8 cellular contexts compared by ENCODE assay signal in genomic region chr3:179450321-179450720, GRCh38. TPM values are rescaled to one million over a fixed set of nuclear protein-coding genes. Genes with fewer than 3 reads are reported as not detected.
DNase-seq lines count a peak whose midpoint lies in the region; ATAC-seq, FAIRE-seq and TF ChIP-seq lines count a peak whose summit lies in the region.

No MANE protein-coding gene starts in this region.

- H3K36me3 ChIP-seq in OCI-LY3 (replicated peaks; ENCODE audit: low read depth, low read length), result no peaks in the 10 kb centered on the region
- peaks cover 0 to 3% of the 10 kb centered on the region in 2 experiments for H3K36me3 ChIP-seq in endothelial cell of umbilical vein (ENCODE audit: control insufficient read depth in 2 of 2, extremely low read depth in 1 of 2, insufficient read depth in 2 of 2, low read length in 2 of 2)
- no peaks in the 10 kb centered on the region for H3K36me3 ChIP-seq in psoas muscle (ENCODE audit: insufficient read depth in 1 of 2, low read depth in 1 of 2)

- intact Hi-C loops in endothelial cell of umbilical vein (cut with micrococcal nuclease), result loop anchor here (2.0 to 5.0 kb wide), 3 partner anchors 104 to 303 kb away; partner anchors contain the start of genes MFN1, PIK3CA and ZNF639
- intact Hi-C loops in psoas muscle (cut with DNase I), result no loop called here

- H3K27me3 ChIP-seq in OCI-LY3 (ENCODE audit: low read depth, low read length) (peaks cover 34% of the 10 kb centered on the region), endothelial cell of umbilical vein (ENCODE audit: control insufficient read depth in 2 of 2, insufficient read depth in 2 of 2, low read length in 2 of 2) (no peaks in the 10 kb centered on the region), psoas muscle (ENCODE audit: insufficient read depth in 3 of 3, low read length in 2 of 3) (peaks cover 0 to 42% (median 0%) of the 10 kb centered on the region in 3 donors)

- H3K4me3 ChIP-seq in GM12875 (ENCODE audit: low read depth, low read length) (peak overlapping the region; percentile 82), OCI-LY3 (ENCODE audit: low read length) (peak overlapping the region; percentile 76), endothelial cell of umbilical vein (replicated peaks in 1 of 3; ENCODE audit: insufficient read depth in 1 of 3, low read depth in 1 of 3, low read length in 3 of 3) (peak overlapping the region; percentile 43 to 93 (median 92)), psoas muscle (peak overlapping the region; percentile 73)

- POLR2A ChIA-PET in endothelial cell of umbilical vein (lab: Charles Lee), result interaction anchor here (0.6 kb wide), 1 partner anchor 316 kb away, joined by 4 read pairs; no protein-coding TSS in a partner anchor

- H3K27ac ChIP-seq in OCI-LY3 (ENCODE audit: low read length) (no peak overlapping the region), endothelial cell of umbilical vein (ENCODE audit: insufficient read depth, low read depth, low read length) (peak overlapping the region; percentile 95), psoas muscle (peak overlapping the region; percentile 80)

- H3K79me2 ChIP-seq in OCI-LY3 (ENCODE audit: low read length) (no peaks in the 10 kb centered on the region), endothelial cell of umbilical vein (ENCODE audit: control insufficient read depth, insufficient read depth, low read length) (peaks cover 56% of the 10 kb centered on the region)

- H3K4me2 ChIP-seq in OCI-LY3 (ENCODE audit: low read length), result peak overlapping the region; percentile 58
- peak overlapping the region; percentile 98 for H3K4me2 ChIP-seq in endothelial cell of umbilical vein (ENCODE audit: insufficient read depth, low read length)

- peaks cover 29% of the 10 kb centered on the region for H3K4me1 ChIP-seq in OCI-LY3 (ENCODE audit: low read length)
- H3K4me1 ChIP-seq in endothelial cell of umbilical vein (ENCODE audit: control insufficient read depth, extremely low read depth, insufficient read depth, low read length), result peaks cover 29% of the 10 kb centered on the region
- peaks cover 3% of the 10 kb centered on the region for H3K4me1 ChIP-seq in psoas muscle

- no peaks in the 10 kb centered on the region for H3K9me1 ChIP-seq in endothelial cell of umbilical vein (replicated peaks; ENCODE audit: control insufficient read depth, extremely low read depth, insufficient read depth, low read length)

- dilution Hi-C loops in endothelial cell of umbilical vein (cut with MboI; ENCODE audit: extremely low pct_ligation_motif_present, low sequenced_read_pairs), result no loop called here

- WGBS in psoas muscle, 3 donors, result 6 to 8% (median 7%) methylated on average over 10 of the region's 10 CpGs

- H2AFZ ChIP-seq in OCI-LY3 (ENCODE audit: low read depth, low read length), result peak overlapping the region; percentile 15; the same call in 1 of the 2 replicates
- H2AFZ ChIP-seq in endothelial cell of umbilical vein (ENCODE audit: low read depth, low read length), result no peak overlapping the region

- TF ChIP-seq POLR2A in endothelial cell of umbilical vein (IDR thresholded peaks at IDR 0.05; ENCODE audit: low read depth, low read length), result peak; percentile 19

- TSS peak; percentile 17 for BruUV-seq in endothelial cell of umbilical vein (replicated peaks; lab: Mats Ljungman, UMichigan)

- FAIRE-seq in endothelial cell of umbilical vein (lab: Jason Lieb, UNC), result no peak

- H3K9ac ChIP-seq in OCI-LY3 (ENCODE audit: low read length), result peak overlapping the region; percentile 46
- H3K9ac ChIP-seq in endothelial cell of umbilical vein (replicated peaks; ENCODE audit: extremely low read depth, insufficient read depth, low read length), result peak overlapping the region; percentile 93

- no peaks in the 10 kb centered on the region for H4K20me1 ChIP-seq in OCI-LY3 (ENCODE audit: insufficient read depth, low read length)
- no peaks in the 10 kb centered on the region for H4K20me1 ChIP-seq in endothelial cell of umbilical vein (replicated peaks; ENCODE audit: control insufficient read depth, extremely low read depth, insufficient read depth, low read length)

- ATAC-seq in psoas muscle, result no peak
- ATAC-seq in HG02623 (IDR thresholded peaks at IDR 0.05; ENCODE audit: unreplicated experiment), result no peak

- DNase-seq in endothelial cell of umbilical vein (ENCODE audit: low read depth, low spot score) (peak; percentile 56), psoas muscle (no peak), GM03348 (ENCODE audit: low spot score) (no peak), mucosa of gallbladder (ENCODE audit: low spot score) (no peak)
- DNase-seq in activated CD4-positive, alpha-beta T cell treated with anti-CD3 and anti-CD28 coated beads, Interleukin-2, amount 50 U/mL, for 1 hour, result no peak

- CTCF ChIA-PET in endothelial cell of umbilical vein (lab: Charles Lee), result interaction anchor here (1.9 to 2.5 kb wide), 2 partner anchors 11 to 12 kb away, joined by 7 to 8 read pairs; no protein-coding TSS in a partner anchor

- TF ChIP-seq CTCF in GM12875 (IDR thresholded peaks at IDR 0.05; ENCODE audit: borderline replicate concordance, insufficient read depth, low read depth, low read length) (no peak), OCI-LY3 (IDR thresholded peaks at IDR 0.05; ENCODE audit: low read depth, low read length) (no peak), endothelial cell of umbilical vein (IDR thresholded peaks at IDR 0.05; ENCODE audit: extremely low read depth in 1 of 2, insufficient read depth in 1 of 2, low read depth in 1 of 2, low read length in 2 of 2) (no peak), psoas muscle (IDR thresholded peaks at IDR 0.05) (no peak)

- H3K9me3 ChIP-seq in OCI-LY3 (ENCODE audit: insufficient read depth, low read length) (no peaks in the 10 kb centered on the region), endothelial cell of umbilical vein (replicated peaks; ENCODE audit: control insufficient read depth, insufficient read depth, low read length) (no peaks in the 10 kb centered on the region), psoas muscle (no peaks in the 10 kb centered on the region)

TF ChIP-seq in endothelial cell of umbilical vein, 7 proteins besides CTCF, POLR2A, EP300 and RAD21:
- TF ChIP-seq MAX (IDR thresholded peaks at IDR 0.05; ENCODE audit: insufficient read depth, insufficient read length) (no peak), JUN (IDR thresholded peaks at IDR 0.05; ENCODE audit: borderline replicate concordance, insufficient read depth, insufficient read length, low read depth) (no peak), GATA2 (IDR thresholded peaks at IDR 0.05; ENCODE audit: insufficient read depth, insufficient read length, low read depth, low read length) (no peak), EZH2 (IDR thresholded peaks at IDR 0.05; ENCODE audit: borderline replicate concordance, low read depth, low read length, severe bottlenecking) (no peak), FOS (IDR thresholded peaks at IDR 0.05; ENCODE audit: borderline replicate concordance, insufficient read depth, low read length) (no peak), POLR2AphosphoS5 (IDR thresholded peaks at IDR 0.05; ENCODE audit: insufficient read depth, low read depth, low read length) (no peak), MYC (IDR thresholded peaks at IDR 0.05; ENCODE audit: low read depth, low read length) (no peak)

RNA-seq across cellular contexts. Expression of gene GNB4, which starts 0.9 kb away (rescaled TPM):
- total RNA-seq in endothelial cell of umbilical vein, result 61.9 and 62.6 TPM in 2 replicates
- 22.2 and 30.3 TPM in 2 replicates for polyA plus RNA-seq in endothelial cell of umbilical vein
- polyA plus RNA-seq in endothelial cell of umbilical vein (2011; cell fraction: cytosol; rRNA removed), result 23.5 and 24.5 TPM in 2 replicates
- polyA plus RNA-seq in endothelial cell of umbilical vein (2011; cell fraction: nucleus; rRNA removed), result 26.2 and 28.2 TPM in 2 replicates
- 28.2 and 41.8 TPM in 2 replicates for polyA plus RNA-seq in endothelial cell of umbilical vein (2012)
- polyA minus RNA-seq in endothelial cell of umbilical vein, result 134 TPM in 2 replicates
- 28.9 TPM for polyA minus RNA-seq in endothelial cell of umbilical vein (2011; cell fraction: cytosol; rRNA and poly(A)+ RNA removed)
- polyA minus RNA-seq in endothelial cell of umbilical vein (2011; cell fraction: nucleus; rRNA and poly(A)+ RNA removed), result 36.2 and 51.3 TPM in 2 replicates
- 1 to 10 TPM; 2.9 to 6.5 (median 4.6) TPM for total RNA-seq in psoas muscle
- polyA plus RNA-seq in psoas muscle, result 1 to 10 TPM in 2 of 3 donors, under 1 TPM in 1; 0.83 to 2.1 (median 1.3) TPM
- 14.5 TPM for total RNA-seq in mucosa of gallbladder
